8 cellular contexts compared by ENCODE assay signal in genomic region chr12:113185180-113186032, GRCh38. TPM values are rescaled to one million over a fixed set of nuclear protein-coding genes. Genes with fewer than 3 reads are reported as not detected.
A peak's percentile ranks its signal among the peaks of the same experiment; 100 is the strongest.
DNase-seq lines count a peak whose midpoint lies in the region; ATAC-seq and TF ChIP-seq lines count a peak whose summit lies in the region.

Gene DDX54 (minus strand): TSS chr12:113185478. CDS start chr12:113185451, 27 bp downstream.
A gene with protein sequence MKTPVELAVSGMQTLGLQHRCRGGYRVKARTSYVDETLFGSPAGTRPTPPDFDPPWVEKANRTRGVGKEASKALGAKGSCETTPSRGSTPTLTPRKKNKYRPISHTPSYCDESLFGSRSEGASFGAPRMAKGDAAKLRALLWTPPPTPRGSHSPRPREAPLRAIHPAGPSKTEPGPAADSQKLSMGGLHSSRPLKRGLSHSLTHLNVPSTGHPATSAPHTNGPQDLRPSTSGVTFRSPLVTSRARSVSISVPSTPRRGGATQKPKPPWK (plus strand): TSS chr12:113185721. CDS start chr12:113186747, 1,026 bp downstream.

- peak within 1 kb of the TSS; percentile 88 for H2AFZ ChIP-seq in neural progenitor cell (replicated peaks)

- H3K4me1 ChIP-seq in SJCRH30, result peaks cover 5% of the 10 kb centered on the region; the same call in 1 of the 2 replicates
- H3K4me1 ChIP-seq in foreskin keratinocyte, result no peaks in the 10 kb centered on the region
- peaks cover 8% of the 10 kb centered on the region for H3K4me1 ChIP-seq in neural progenitor cell
- H3K4me1 ChIP-seq in stomach smooth muscle (ENCODE audit: control insufficient read depth, insufficient read depth, low read length), result peaks cover 27% of the 10 kb centered on the region

- DNase-seq in Daoy (ENCODE audit: low read depth), result peak; percentile 90
- peak; percentile 75 for DNase-seq in KG1 (lab: John Stamatoyannopoulos, UW)
- DNase-seq in SJCRH30, result peak; percentile 78 to 81
- peak; percentile 77 for DNase-seq in activated gamma-delta T cell treated with Interleukin-2 at 50 U/mL for 16 hours
- DNase-seq in foreskin keratinocyte, result peak; percentile 59 to 74
- peak; percentile 93 for DNase-seq in neural progenitor cell (ENCODE audit: low spot score)

- H3K4me3 Mint-ChIP-seq in neural progenitor cell, result peak within 1 kb of the TSS; percentile 96

- peak within 1 kb of the TSS; percentile 74 for H3K4me2 ChIP-seq in neural progenitor cell

- H3K27me3 Mint-ChIP-seq in neural progenitor cell (ENCODE audit: insufficient read depth, low read depth), result peaks cover 3% of the 10 kb centered on the region

- H3K27ac Mint-ChIP-seq in neural progenitor cell, result peak within 1 kb of the TSS; percentile 63

- no peaks in the 10 kb centered on the region for H3K9me3 Mint-ChIP-seq in neural progenitor cell

- peak; percentile 49 for ATAC-seq in GM21723 (IDR thresholded peaks at IDR 0.05; ENCODE audit: unreplicated experiment)
- peak; percentile 64 for ATAC-seq in foreskin keratinocyte

- peak within 1 kb of the TSS; percentile 98 for H3K27ac ChIP-seq in SJCRH30
- H3K27ac ChIP-seq in foreskin keratinocyte, result peak within 1 kb of the TSS; percentile 96
- peak within 1 kb of the TSS; percentile 89 for H3K27ac ChIP-seq in neural progenitor cell
- peak within 1 kb of the TSS; percentile 90 for H3K27ac ChIP-seq in stomach smooth muscle (ENCODE audit: low read length)

- H3F3A ChIP-seq in neural progenitor cell (ENCODE audit: low read depth), result peaks cover 11% of the 10 kb centered on the region

- H3K9me3 ChIP-seq in SJCRH30 (replicated peaks), result no peaks in the 10 kb centered on the region
- H3K9me3 ChIP-seq in neural progenitor cell (ENCODE audit: low read depth), result no peaks in the 10 kb centered on the region
- no peaks in the 10 kb centered on the region for H3K9me3 ChIP-seq in stomach smooth muscle (ENCODE audit: control insufficient read depth in 2 of 2, low read length in 2 of 2)

- peaks cover 31% of the 10 kb centered on the region for H4K20me1 ChIP-seq in neural progenitor cell (ENCODE audit: low read depth)

- TF ChIP-seq CTCF in foreskin keratinocyte (conservative IDR thresholded peaks at IDR 0.05) (no peak), neural progenitor cell (IDR thresholded peaks at IDR 0.05) (no peak)

- H3K36me3 Mint-ChIP-seq in neural progenitor cell, result peaks cover 20% of the 10 kb centered on the region

- peaks cover 49% of the 10 kb centered on the region for H3K79me2 ChIP-seq in neural progenitor cell (ENCODE audit: low read depth)

- H3K9ac ChIP-seq in neural progenitor cell (peak within 1 kb of the TSS; percentile 80), stomach smooth muscle (ENCODE audit: low read length in 2 of 2) (peak within 1 kb of the TSS; percentile 95 to 96)

- H3K4me1 Mint-ChIP-seq in neural progenitor cell, result peaks cover 22% of the 10 kb centered on the region

- H3K36me3 ChIP-seq in SJCRH30 (peaks cover 7% of the 10 kb centered on the region), neural progenitor cell (no peaks in the 10 kb centered on the region), stomach smooth muscle (ENCODE audit: control insufficient read depth in 2 of 2, insufficient read depth in 2 of 2, low read length in 2 of 2) (peaks cover 5 to 9% of the 10 kb centered on the region in 2 donors)

- H3K27me3 ChIP-seq in SJCRH30, result no peaks in the 10 kb centered on the region
- no peaks in the 10 kb centered on the region for H3K27me3 ChIP-seq in foreskin keratinocyte
- H3K27me3 ChIP-seq in neural progenitor cell, result no peaks in the 10 kb centered on the region
- H3K27me3 ChIP-seq in stomach smooth muscle (ENCODE audit: control insufficient read depth in 1 of 2, insufficient read depth in 2 of 2, low read length in 2 of 2), result no peaks in the 10 kb centered on the region

- peak within 1 kb of the TSS; percentile 100 for H3K4me3 ChIP-seq in SJCRH30
- H3K4me3 ChIP-seq in neural progenitor cell, result peak within 1 kb of the TSS; percentile 75
- H3K4me3 ChIP-seq in stomach smooth muscle (ENCODE audit: low read length in 2 of 2), result peak within 1 kb of the TSS; percentile 88 to 91

RNA-seq across cellular contexts. Expression of gene DDX54, which starts in this region (rescaled TPM):
- total RNA-seq in Daoy (2014; rRNA removed; shearing (Covaris generic)), result 60.1 and 78.5 TPM in 2 replicates
- total RNA-seq in SJCRH30 (2014; rRNA removed; shearing (Covaris generic)), result 43.7 and 47.6 TPM in 2 replicates
- 64.7 and 66.8 TPM in 2 replicates for total RNA-seq in foreskin keratinocyte
- 95.1 and 95.8 TPM in 2 replicates for polyA plus RNA-seq in foreskin keratinocyte
- 36.9 and 72.9 TPM in 2 replicates for total RNA-seq in neural progenitor cell (ENCODE audit: low replicate concordance)

RNA-seq across cellular contexts. Expression of the second gene that starts in this region (rescaled TPM):
- total RNA-seq in Daoy (2014; rRNA removed; shearing (Covaris generic)), result 26.0 and 31.8 TPM in 2 replicates
- total RNA-seq in SJCRH30 (2014; rRNA removed; shearing (Covaris generic)), result 20.2 and 22.0 TPM in 2 replicates
- total RNA-seq in foreskin keratinocyte (24.3 and 27.0 TPM in 2 replicates), neural progenitor cell (ENCODE audit: low replicate concordance) (13.7 and 22.5 TPM in 2 replicates)
- 26.3 and 27.2 TPM in 2 replicates for polyA plus RNA-seq in foreskin keratinocyte

Comparison
In these comparisons a context has a peak if more than half of its experiments do, and no peak if none do; other contexts are left out.
1. Peak in every context shown above with its lines: DNase-seq, ATAC-seq, H3K4me3 ChIP-seq and H3K27ac ChIP-seq.